1 cellular context compared by ENCODE assay signal in the genomic region with DNA sequence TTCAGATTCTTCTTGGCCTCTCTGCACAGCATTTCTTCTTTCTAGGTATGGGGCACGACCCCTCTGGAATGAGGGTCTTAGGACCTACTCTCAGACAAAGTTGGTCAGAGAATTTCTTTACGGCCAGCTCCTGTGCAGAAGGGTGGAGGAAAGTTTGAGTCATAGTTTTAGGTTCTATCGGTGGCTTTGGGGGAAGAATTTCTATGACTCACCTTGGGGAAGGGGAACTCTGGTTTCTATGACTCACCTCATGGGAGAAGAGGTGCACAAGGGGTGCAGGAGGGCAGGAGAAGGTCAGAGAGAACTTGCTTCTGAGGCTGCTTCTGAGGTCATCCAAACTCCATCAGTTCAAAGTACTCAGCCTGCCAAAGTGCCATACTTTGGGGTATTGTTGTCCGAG.
TF ChIP-seq lines count a peak whose summit lies in the region.

No MANE protein-coding gene starts in this region.

TF ChIP-seq in GM12878, 131 proteins besides CTCF, POLR2A, EP300 and RAD21:
- TF ChIP-seq ZBED1 (IDR thresholded peaks at IDR 0.05; ENCODE audit: borderline replicate concordance) = peak; percentile 80; the same call in 1 of the 2 replicates
- no peak for TF ChIP-seq ZNF384 (IDR thresholded peaks at IDR 0.05; ENCODE audit: borderline replicate concordance, low read depth, low read length)
- TF ChIP-seq RBBP5 (conservative IDR thresholded peaks at IDR 0.05) = no peak
- TF ChIP-seq, protein P1, sequence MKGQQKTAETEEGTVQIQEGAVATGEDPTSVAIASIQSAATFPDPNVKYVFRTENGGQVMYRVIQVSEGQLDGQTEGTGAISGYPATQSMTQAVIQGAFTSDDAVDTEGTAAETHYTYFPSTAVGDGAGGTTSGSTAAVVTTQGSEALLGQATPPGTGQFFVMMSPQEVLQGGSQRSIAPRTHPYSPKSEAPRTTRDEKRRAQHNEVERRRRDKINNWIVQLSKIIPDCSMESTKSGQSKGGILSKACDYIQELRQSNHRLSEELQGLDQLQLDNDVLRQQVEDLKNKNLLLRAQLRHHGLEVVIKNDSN (IDR thresholded peaks at IDR 0.05; ENCODE audit: borderline replicate concordance, extremely low read length, insufficient read depth, low read depth, low read length) = no peak
- TF ChIP-seq, protein P2, sequence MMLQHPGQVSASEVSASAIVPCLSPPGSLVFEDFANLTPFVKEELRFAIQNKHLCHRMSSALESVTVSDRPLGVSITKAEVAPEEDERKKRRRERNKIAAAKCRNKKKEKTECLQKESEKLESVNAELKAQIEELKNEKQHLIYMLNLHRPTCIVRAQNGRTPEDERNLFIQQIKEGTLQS (IDR thresholded peaks at IDR 0.05; ENCODE audit: borderline replicate concordance, extremely low read depth, low read depth, low read length) = no peak
- TF ChIP-seq STAT1 (conservative IDR thresholded peaks at IDR 0.05) = no peak
- TF ChIP-seq NFXL1 (IDR thresholded peaks at IDR 0.05; ENCODE audit: borderline replicate concordance) = no peak
- TF ChIP-seq SPI1 (IDR thresholded peaks at IDR 0.05; ENCODE audit: borderline replicate concordance, insufficient read depth, low read depth, low read length) = peak; percentile 26; the same call in 1 of the 2 replicates
- TF ChIP-seq, protein P3, sequence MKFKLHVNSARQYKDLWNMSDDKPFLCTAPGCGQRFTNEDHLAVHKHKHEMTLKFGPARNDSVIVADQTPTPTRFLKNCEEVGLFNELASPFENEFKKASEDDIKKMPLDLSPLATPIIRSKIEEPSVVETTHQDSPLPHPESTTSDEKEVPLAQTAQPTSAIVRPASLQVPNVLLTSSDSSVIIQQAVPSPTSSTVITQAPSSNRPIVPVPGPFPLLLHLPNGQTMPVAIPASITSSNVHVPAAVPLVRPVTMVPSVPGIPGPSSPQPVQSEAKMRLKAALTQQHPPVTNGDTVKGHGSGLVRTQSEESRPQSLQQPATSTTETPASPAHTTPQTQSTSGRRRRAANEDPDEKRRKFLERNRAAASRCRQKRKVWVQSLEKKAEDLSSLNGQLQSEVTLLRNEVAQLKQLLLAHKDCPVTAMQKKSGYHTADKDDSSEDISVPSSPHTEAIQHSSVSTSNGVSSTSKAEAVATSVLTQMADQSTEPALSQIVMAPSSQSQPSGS (IDR thresholded peaks at IDR 0.05; ENCODE audit: low read length) = peak; percentile 91
- TF ChIP-seq CBFB (IDR thresholded peaks at IDR 0.05; ENCODE audit: low read depth) = peak; percentile 59
- peak; percentile 81 for TF ChIP-seq NR2F1 (conservative IDR thresholded peaks at IDR 0.05)
- no peak for TF ChIP-seq EZH2 (IDR thresholded peaks at IDR 0.05; ENCODE audit: borderline replicate concordance, control insufficient read depth, low read depth, low read length)
- TF ChIP-seq SREBF2 (IDR thresholded peaks at IDR 0.05; ENCODE audit: low read length) = no peak
- no peak for TF ChIP-seq NBN (IDR thresholded peaks at IDR 0.05)
- TF ChIP-seq, protein P4, sequence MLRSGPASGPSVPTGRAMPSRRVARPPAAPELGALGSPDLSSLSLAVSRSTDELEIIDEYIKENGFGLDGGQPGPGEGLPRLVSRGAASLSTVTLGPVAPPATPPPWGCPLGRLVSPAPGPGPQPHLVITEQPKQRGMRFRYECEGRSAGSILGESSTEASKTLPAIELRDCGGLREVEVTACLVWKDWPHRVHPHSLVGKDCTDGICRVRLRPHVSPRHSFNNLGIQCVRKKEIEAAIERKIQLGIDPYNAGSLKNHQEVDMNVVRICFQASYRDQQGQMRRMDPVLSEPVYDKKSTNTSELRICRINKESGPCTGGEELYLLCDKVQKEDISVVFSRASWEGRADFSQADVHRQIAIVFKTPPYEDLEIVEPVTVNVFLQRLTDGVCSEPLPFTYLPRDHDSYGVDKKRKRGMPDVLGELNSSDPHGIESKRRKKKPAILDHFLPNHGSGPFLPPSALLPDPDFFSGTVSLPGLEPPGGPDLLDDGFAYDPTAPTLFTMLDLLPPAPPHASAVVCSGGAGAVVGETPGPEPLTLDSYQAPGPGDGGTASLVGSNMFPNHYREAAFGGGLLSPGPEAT (IDR thresholded peaks at IDR 0.05; ENCODE audit: low read depth) = peak; percentile 51; the same call in 1 of the 2 replicates
- no peak for TF ChIP-seq SUPT20H (IDR thresholded peaks at IDR 0.05; ENCODE audit: borderline replicate concordance, control insufficient read depth, low read depth, low read length)
- TF ChIP-seq ATF7 (IDR thresholded peaks at IDR 0.05; ENCODE audit: low read depth) = peak; percentile 89
- TF ChIP-seq CREM (IDR thresholded peaks at IDR 0.05; ENCODE audit: low read depth) = peak; percentile 91
- peak; percentile 96 for TF ChIP-seq JUNB (IDR thresholded peaks at IDR 0.05)
- peak; percentile 92 for TF ChIP-seq EED (IDR thresholded peaks at IDR 0.05; ENCODE audit: low read depth)
- TF ChIP-seq IRF4 (IDR thresholded peaks at IDR 0.05; ENCODE audit: low read depth, low read length) = peak; percentile 69; the same call in 1 of the 2 replicates
- peak; percentile 80 to 87 for TF ChIP-seq IKZF2 (IDR thresholded peaks at IDR 0.05)
- TF ChIP-seq STAT3 (IDR thresholded peaks at IDR 0.05; ENCODE audit: low read depth, low read length) = no peak
- TF ChIP-seq CREB1 (IDR thresholded peaks at IDR 0.05; ENCODE audit: low read depth) = peak; percentile 38; the same call in 1 of the 2 replicates
- TF ChIP-seq HDAC2 (IDR thresholded peaks at IDR 0.05) = no peak
- no peak for TF ChIP-seq SMAD5 (IDR thresholded peaks at IDR 0.05; ENCODE audit: low read depth)
- TF ChIP-seq SMAD1 (IDR thresholded peaks at IDR 0.05; ENCODE audit: low read depth, partially characterized antibody) = no peak
- peak; percentile 90 for TF ChIP-seq NFIC (IDR thresholded peaks at IDR 0.05; ENCODE audit: low read depth, low read length)
- TF ChIP-seq FOXM1 (IDR thresholded peaks at IDR 0.05; ENCODE audit: low read depth, low read length) = peak; percentile 89; the same call in 1 of the 2 replicates
- no peak for TF ChIP-seq FOXK2 (IDR thresholded peaks at IDR 0.05)
- TF ChIP-seq BCL11A (IDR thresholded peaks at IDR 0.05; ENCODE audit: low read depth, low read length) = peak; percentile 83; the same call in 1 of the 2 replicates
- TF ChIP-seq GABPA (IDR thresholded peaks at IDR 0.05; ENCODE audit: low read depth) = peak; percentile 61; the same call in 1 of the 2 replicates
- peak; percentile 44; the same call in 1 of the 2 replicates for TF ChIP-seq PAX5 (IDR thresholded peaks at IDR 0.05; ENCODE audit: borderline replicate concordance, low read depth, low read length)
- peak; percentile 56; the same call in 1 of the 2 replicates for TF ChIP-seq MTA2 (IDR thresholded peaks at IDR 0.05; ENCODE audit: low read depth)
- no peak for TF ChIP-seq RCOR1 (conservative IDR thresholded peaks at IDR 0.05; ENCODE audit: low read depth, low read length)
- TF ChIP-seq SMARCA5 (IDR thresholded peaks at IDR 0.05) = no peak
- peak; percentile 23 for TF ChIP-seq MEF2B (IDR thresholded peaks at IDR 0.05; ENCODE audit: partially characterized antibody, poor library complexity, severe bottlenecking)
- no peak for TF ChIP-seq ZNF207 (IDR thresholded peaks at IDR 0.05; ENCODE audit: borderline replicate concordance)
- TF ChIP-seq, protein P5, sequence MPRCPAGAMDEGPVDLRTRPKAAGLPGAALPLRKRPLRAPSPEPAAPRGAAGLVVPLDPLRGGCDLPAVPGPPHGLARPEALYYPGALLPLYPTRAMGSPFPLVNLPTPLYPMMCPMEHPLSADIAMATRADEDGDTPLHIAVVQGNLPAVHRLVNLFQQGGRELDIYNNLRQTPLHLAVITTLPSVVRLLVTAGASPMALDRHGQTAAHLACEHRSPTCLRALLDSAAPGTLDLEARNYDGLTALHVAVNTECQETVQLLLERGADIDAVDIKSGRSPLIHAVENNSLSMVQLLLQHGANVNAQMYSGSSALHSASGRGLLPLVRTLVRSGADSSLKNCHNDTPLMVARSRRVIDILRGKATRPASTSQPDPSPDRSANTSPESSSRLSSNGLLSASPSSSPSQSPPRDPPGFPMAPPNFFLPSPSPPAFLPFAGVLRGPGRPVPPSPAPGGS (IDR thresholded peaks at IDR 0.05; ENCODE audit: borderline replicate concordance, insufficient read depth, low read depth, low read length, poor library complexity, severe bottlenecking) = peak; percentile 71
- TF ChIP-seq BACH1 (IDR thresholded peaks at IDR 0.05; ENCODE audit: borderline replicate concordance) = 0 out of 2 replicates have a peak, but pooled peaks have one; percentile 45
- peak; percentile 84 for TF ChIP-seq DPF2 (IDR thresholded peaks at IDR 0.05)
- 0 out of 2 replicates have a peak, but pooled peaks have one; percentile 71 for TF ChIP-seq MTA3 (IDR thresholded peaks at IDR 0.05; ENCODE audit: borderline replicate concordance, low read length)
- TF ChIP-seq, protein P6, sequence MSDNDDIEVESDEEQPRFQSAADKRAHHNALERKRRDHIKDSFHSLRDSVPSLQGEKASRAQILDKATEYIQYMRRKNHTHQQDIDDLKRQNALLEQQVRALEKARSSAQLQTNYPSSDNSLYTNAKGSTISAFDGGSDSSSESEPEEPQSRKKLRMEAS (IDR thresholded peaks at IDR 0.05; ENCODE audit: low read depth, low read length) = no peak
- TF ChIP-seq ETV6 (conservative IDR thresholded peaks at IDR 0.05 in 1 of 2, IDR thresholded peaks at IDR 0.05 in 1 of 2; ENCODE audit: borderline replicate concordance in 1 of 2, low read depth in 1 of 2) = peak in 1 of 2 experiments; percentile 74; a peak in 2 of 4 replicates
- no peak for TF ChIP-seq ZSCAN29 (IDR thresholded peaks at IDR 0.05)
- TF ChIP-seq ESRRA (IDR thresholded peaks at IDR 0.05; ENCODE audit: low read length) = peak; percentile 52; the same call in 1 of the 2 replicates
- peak in 1 of 2 experiments; percentile 67; a peak in 1 of 4 replicates for TF ChIP-seq SRF (IDR thresholded peaks at IDR 0.05; ENCODE audit: low read depth in 2 of 2, low read length in 2 of 2)
- peak; percentile 92 for TF ChIP-seq RUNX3 (IDR thresholded peaks at IDR 0.05; ENCODE audit: low read length)
- TF ChIP-seq, protein P7, sequence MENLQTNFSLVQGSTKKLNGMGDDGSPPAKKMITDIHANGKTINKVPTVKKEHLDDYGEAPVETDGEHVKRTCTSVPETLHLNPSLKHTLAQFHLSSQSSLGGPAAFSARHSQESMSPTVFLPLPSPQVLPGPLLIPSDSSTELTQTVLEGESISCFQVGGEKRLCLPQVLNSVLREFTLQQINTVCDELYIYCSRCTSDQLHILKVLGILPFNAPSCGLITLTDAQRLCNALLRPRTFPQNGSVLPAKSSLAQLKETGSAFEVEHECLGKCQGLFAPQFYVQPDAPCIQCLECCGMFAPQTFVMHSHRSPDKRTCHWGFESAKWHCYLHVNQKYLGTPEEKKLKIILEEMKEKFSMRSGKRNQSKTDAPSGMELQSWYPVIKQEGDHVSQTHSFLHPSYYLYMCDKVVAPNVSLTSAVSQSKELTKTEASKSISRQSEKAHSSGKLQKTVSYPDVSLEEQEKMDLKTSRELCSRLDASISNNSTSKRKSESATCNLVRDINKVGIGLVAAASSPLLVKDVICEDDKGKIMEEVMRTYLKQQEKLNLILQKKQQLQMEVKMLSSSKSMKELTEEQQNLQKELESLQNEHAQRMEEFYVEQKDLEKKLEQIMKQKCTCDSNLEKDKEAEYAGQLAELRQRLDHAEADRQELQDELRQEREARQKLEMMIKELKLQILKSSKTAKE (IDR thresholded peaks at IDR 0.05; ENCODE audit: low read depth, poor library complexity, severe bottlenecking) = peak; percentile 34
- TF ChIP-seq KAT2A (conservative IDR thresholded peaks at IDR 0.05; ENCODE audit: control insufficient read depth, low read depth, low read length) = no peak
- TF ChIP-seq HDGF (IDR thresholded peaks at IDR 0.05) = no peak
- no peak for TF ChIP-seq CBX3 (IDR thresholded peaks at IDR 0.05; ENCODE audit: borderline replicate concordance, low read depth)
- peak; percentile 72 for TF ChIP-seq IKZF1 (conservative IDR thresholded peaks at IDR 0.05)
- TF ChIP-seq YY1 (IDR thresholded peaks at IDR 0.05; ENCODE audit: low read depth, low read length) = no peak
- peak; percentile 35 for TF ChIP-seq SP1 (IDR thresholded peaks at IDR 0.05; ENCODE audit: low read depth, low read length)
- TF ChIP-seq CBX5 (IDR thresholded peaks at IDR 0.05; ENCODE audit: low read depth) = no peak
- TF ChIP-seq BHLHE40 (IDR thresholded peaks at IDR 0.05; ENCODE audit: borderline replicate concordance in 1 of 2, low read depth in 2 of 2, low read length in 1 of 2) = peak in 1 of 2 experiments; percentile 37; a peak in 1 of 4 replicates
TF ChIP-seq in GM12878: peak in this region for 32.
